ENCODE assay signal across 9 cellular contexts in the genomic region with DNA sequence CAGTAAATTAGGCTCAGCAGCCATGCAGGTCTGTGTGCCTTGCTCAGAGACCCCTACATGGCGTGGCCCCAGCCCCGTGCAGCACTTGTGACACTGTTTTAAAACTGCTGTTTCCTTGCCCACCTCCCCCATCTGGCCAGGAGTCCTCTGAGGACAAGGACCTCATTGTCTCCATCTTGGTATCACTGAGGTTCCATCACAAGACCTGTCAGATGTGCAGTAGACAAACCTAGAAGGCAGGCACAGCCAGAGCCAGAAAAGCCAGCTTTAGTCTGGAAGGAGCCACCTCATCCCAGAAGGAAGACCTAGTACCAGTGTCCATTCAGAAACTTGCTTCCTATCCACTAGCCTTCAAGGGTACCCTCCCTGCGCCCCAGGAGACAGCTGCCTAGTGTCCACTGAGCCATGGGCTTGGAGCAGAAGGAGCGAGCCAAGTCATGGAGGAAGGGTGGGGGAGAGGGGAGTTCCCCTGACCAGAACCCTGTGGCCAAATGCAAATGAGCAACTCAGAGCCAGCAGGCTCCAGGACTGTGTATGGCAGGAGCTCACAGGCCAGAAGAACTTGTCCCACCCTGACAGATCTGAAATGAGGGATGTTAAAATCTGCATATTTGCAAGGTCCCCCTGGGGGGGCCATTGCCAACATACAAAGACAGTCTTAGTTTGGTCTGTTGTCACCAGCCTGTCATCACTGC.
A peak's percentile ranks its signal among the peaks of the same experiment; 100 is the strongest.
DNase-seq lines count a peak whose midpoint lies in the region; ATAC-seq and TF ChIP-seq lines count a peak whose summit lies in the region.
"Had no signal": no experiment of that assay in that cellular context is flagged by ENCODE, and none has a peak within 500 bp of the region (broad histone marks: within the 10 kb centered on the region; RNA-seq: fewer than 3 reads in every experiment).

No MANE protein-coding gene starts in this region.

- no peaks in the 10 kb centered on the region for H3K27me3 Mint-ChIP-seq in effector memory CD8-positive, alpha-beta T cell

- TF ChIP-seq POLR2A in uterus (IDR thresholded peaks at IDR 0.05): no peak

- peak overlapping the region; percentile 77 to 89 for H3K27ac Mint-ChIP-seq in effector memory CD8-positive, alpha-beta T cell

- H3K4me1 ChIP-seq in left ventricle myocardium inferior (peaks cover 39% of the 10 kb centered on the region), uterus (peaks cover 3 to 5% of the 10 kb centered on the region in 2 donors)

- DNase-seq in left ventricle myocardium inferior (no peak), Right ventricle myocardium inferior (ENCODE audit: missing footprints) (no peak), uterus (no peak), inferior parietal cortex (ENCODE audit: extremely low spot score) (no peak)
- DNase-seq in effector memory CD8-positive, alpha-beta T cell: no peak
- DNase-seq in stimulated activated CD4-positive, alpha-beta T cell treated with anti-CD3 and anti-CD28 coated beads, Interleukin-12 subunit alpha, Interleukin-12 subunit beta, amount 100 ng/mL, for 4 hours: no peak

- no peak for TF ChIP-seq CTCF in left ventricle myocardium inferior (IDR thresholded peaks at IDR 0.05; ENCODE audit: borderline replicate concordance)
- no peak for TF ChIP-seq CTCF in uterus (IDR thresholded peaks at IDR 0.05)

- no peaks in the 10 kb centered on the region for H3K36me3 Mint-ChIP-seq in effector memory CD8-positive, alpha-beta T cell (ENCODE audit: insufficient read depth)

- H3K27ac ChIP-seq in left ventricle myocardium inferior (replicated peaks) (peak overlapping the region; percentile 80), uterus (peak overlapping the region; percentile 89)

- H3K9me3 ChIP-seq in left ventricle myocardium inferior (replicated peaks) (no peaks in the 10 kb centered on the region), uterus (no peaks in the 10 kb centered on the region)

- no peak overlapping the region for H3K4me3 ChIP-seq in left ventricle myocardium inferior
- H3K4me3 ChIP-seq in uterus: no peak overlapping the region

- no peaks in the 10 kb centered on the region for H3K27me3 ChIP-seq in left ventricle myocardium inferior (ENCODE audit: low read depth)
- no peaks in the 10 kb centered on the region for H3K27me3 ChIP-seq in uterus

- intact Hi-C loops in left ventricle myocardium inferior (cut with micrococcal nuclease): no loop called here
- intact Hi-C loops in Right ventricle myocardium inferior (cut with DNase I): no loop called here
- intact Hi-C loops in uterus (cut with DNase I; ENCODE audit: low total_unique reads): no loop called here

- H3K36me3 ChIP-seq in left ventricle myocardium inferior (no peaks in the 10 kb centered on the region), uterus (no peaks in the 10 kb centered on the region)

- no peak overlapping the region for H3K4me3 Mint-ChIP-seq in effector memory CD8-positive, alpha-beta T cell

- peaks cover 6 to 10% of the 10 kb centered on the region in 2 donors for H3K4me1 Mint-ChIP-seq in effector memory CD8-positive, alpha-beta T cell (ENCODE audit: low read depth in 2 of 2)

- no peaks in the 10 kb centered on the region for H3K9me3 Mint-ChIP-seq in effector memory CD8-positive, alpha-beta T cell

- no peak for ATAC-seq in Right ventricle myocardium inferior
- ATAC-seq in HG03060 (IDR thresholded peaks at IDR 0.05; ENCODE audit: low read depth, unreplicated experiment): peak; percentile 35
- no peak for ATAC-seq in effector memory CD8-positive, alpha-beta T cell (replicated peaks)
- no peak for ATAC-seq in GM19467 (IDR thresholded peaks at IDR 0.05; ENCODE audit: unreplicated experiment)
- ATAC-seq: HepG2 had no signal
